ENCODE assay signal across 1 cellular context in the genomic region with DNA sequence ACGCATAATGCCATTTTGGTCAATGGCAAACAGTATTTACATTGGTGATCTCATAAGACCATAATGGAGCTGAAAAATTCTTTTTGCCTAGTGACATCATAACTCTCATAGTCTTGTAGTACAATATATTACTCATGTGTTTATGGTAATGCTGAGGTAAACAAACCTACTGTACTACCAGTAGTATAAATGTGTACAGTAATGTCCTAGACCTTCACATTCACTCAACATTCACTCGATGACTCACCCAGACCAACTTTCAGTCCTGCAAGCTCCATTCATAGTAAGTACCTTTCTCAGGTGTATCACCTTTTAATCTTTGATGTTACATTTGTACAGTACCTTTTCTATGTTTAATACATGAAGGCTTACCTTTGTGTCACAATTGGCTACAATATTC.
TF ChIP-seq lines count a peak whose summit lies in the region.

No MANE protein-coding gene starts in this region.

TF ChIP-seq in IMR-90, 13 proteins besides CTCF, POLR2A, EP300 and RAD21 (continued from another document):
- TF ChIP-seq SMC3 (IDR thresholded peaks at IDR 0.05; ENCODE audit: low read depth, low read length) (no peak), CEBPB (IDR thresholded peaks at IDR 0.05; ENCODE audit: low read depth, low read length) (no peak), FOS (IDR thresholded peaks at IDR 0.05; ENCODE audit: low read depth, low read length) (no peak), MXI1 (IDR thresholded peaks at IDR 0.05; ENCODE audit: borderline replicate concordance, low read depth, low read length) (no peak), CHD1 (IDR thresholded peaks at IDR 0.05; ENCODE audit: low read depth, low read length) (no peak), RFX5 (IDR thresholded peaks at IDR 0.05; ENCODE audit: low read depth, low read length) (no peak), MAFK (IDR thresholded peaks at IDR 0.05; ENCODE audit: low read depth, low read length) (no peak), NFE2L2 (IDR thresholded peaks at IDR 0.05; ENCODE audit: low read depth, low read length) (no peak), RCOR1 (IDR thresholded peaks at IDR 0.05; ENCODE audit: insufficient replicate concordance, low read length) (no peak)
- TF ChIP-seq, protein P1, sequence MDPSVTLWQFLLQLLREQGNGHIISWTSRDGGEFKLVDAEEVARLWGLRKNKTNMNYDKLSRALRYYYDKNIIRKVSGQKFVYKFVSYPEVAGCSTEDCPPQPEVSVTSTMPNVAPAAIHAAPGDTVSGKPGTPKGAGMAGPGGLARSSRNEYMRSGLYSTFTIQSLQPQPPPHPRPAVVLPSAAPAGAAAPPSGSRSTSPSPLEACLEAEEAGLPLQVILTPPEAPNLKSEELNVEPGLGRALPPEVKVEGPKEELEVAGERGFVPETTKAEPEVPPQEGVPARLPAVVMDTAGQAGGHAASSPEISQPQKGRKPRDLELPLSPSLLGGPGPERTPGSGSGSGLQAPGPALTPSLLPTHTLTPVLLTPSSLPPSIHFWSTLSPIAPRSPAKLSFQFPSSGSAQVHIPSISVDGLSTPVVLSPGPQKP (IDR thresholded peaks at IDR 0.05; ENCODE audit: borderline replicate concordance, low read depth, low read length): no peak
- TF ChIP-seq, protein P2, sequence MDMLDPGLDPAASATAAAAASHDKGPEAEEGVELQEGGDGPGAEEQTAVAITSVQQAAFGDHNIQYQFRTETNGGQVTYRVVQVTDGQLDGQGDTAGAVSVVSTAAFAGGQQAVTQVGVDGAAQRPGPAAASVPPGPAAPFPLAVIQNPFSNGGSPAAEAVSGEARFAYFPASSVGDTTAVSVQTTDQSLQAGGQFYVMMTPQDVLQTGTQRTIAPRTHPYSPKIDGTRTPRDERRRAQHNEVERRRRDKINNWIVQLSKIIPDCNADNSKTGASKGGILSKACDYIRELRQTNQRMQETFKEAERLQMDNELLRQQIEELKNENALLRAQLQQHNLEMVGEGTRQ (IDR thresholded peaks at IDR 0.05; ENCODE audit: low read depth, low read length): no peak
